9 cellular contexts compared by ENCODE assay signal in the genomic region with DNA sequence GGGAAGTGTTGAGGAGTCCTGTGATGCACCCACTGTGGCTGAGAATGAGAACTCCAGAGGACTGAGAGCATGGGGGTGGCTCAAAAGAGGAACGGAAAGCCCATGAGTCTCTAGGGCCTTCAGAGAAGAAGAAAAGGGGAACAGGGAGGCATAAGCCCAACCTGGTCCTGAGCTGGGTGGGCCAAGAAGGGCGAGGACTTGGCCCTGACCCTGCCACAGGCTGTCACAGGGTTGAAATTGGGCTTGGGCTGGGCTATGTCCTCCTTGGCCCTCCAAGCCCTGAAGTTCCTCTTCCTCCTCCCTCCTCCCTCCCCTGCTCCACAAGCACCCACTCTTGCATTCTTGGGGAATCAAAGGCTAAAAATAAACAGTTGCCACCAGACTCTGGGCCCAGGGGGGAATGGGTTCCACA. TPM values are rescaled to one million over a fixed set of nuclear protein-coding genes. Genes with fewer than 3 reads are reported as not detected.
DNase-seq lines count a peak whose midpoint lies in the region; ATAC-seq and TF ChIP-seq lines count a peak whose summit lies in the region.
"Had no signal": no experiment of that assay in that cellular context is flagged by ENCODE, and none has a peak within 500 bp of the region (broad histone marks: within the 10 kb centered on the region; RNA-seq: fewer than 3 reads in every experiment).

No MANE protein-coding gene starts in this region.

- H3K27me3 ChIP-seq in right atrium auricular region = no peaks in the 10 kb centered on the region
- no peaks in the 10 kb centered on the region for H3K27me3 ChIP-seq in uterus

- DNase-seq in GM10248 (ENCODE audit: extremely low spot score) (peak; percentile 85), right atrium auricular region (ENCODE audit: low spot score) (peak; percentile 63), uterus (no peak), dedifferentiated amniotic fluid mesenchymal stem cell (ENCODE audit: extremely low spot score) (no peak)
- no peak for DNase-seq in NK-92 treated with Interleukin-12 subunit alpha and Interleukin-12 subunit beta, amount 100 ng/mL, for 24 hours (lab: John Stamatoyannopoulos, UW)
- no peak for DNase-seq in activated naive CD4-positive, alpha-beta T cell treated with anti-CD3 and anti-CD28 coated beads for 36 hours

- H3K27ac ChIP-seq in right atrium auricular region (peak overlapping the region; percentile 78 to 92), uterus (no peak overlapping the region)
- H3K27ac ChIP-seq: SK-N-MC had no signal

- intact Hi-C loops in uterus (cut with DNase I; ENCODE audit: low total_unique reads) = no loop called here
- intact Hi-C loops in activated naive CD4-positive, alpha-beta T cell treated with anti-CD3 and anti-CD28 coated beads for 36 hours (cut with micrococcal nuclease) = no loop called here

- H3K9me3 Mint-ChIP-seq in activated naive CD4-positive, alpha-beta T cell treated with anti-CD3 and anti-CD28 coated beads for 36 hours = no peaks in the 10 kb centered on the region

- ATAC-seq in GM21526 (IDR thresholded peaks at IDR 0.05; ENCODE audit: low FRiP score, unreplicated experiment) (peak; percentile 99), HG03571 (IDR thresholded peaks at IDR 0.05; ENCODE audit: unreplicated experiment) (peak; percentile 98)

- H3K4me3 ChIP-seq in right atrium auricular region (no peak overlapping the region), uterus (no peak overlapping the region)
- H3K4me3 ChIP-seq: SK-N-MC had no signal

- H3K4me3 Mint-ChIP-seq in activated naive CD4-positive, alpha-beta T cell treated with anti-CD3 and anti-CD28 coated beads for 36 hours = no peak overlapping the region

- H3K27me3 Mint-ChIP-seq in activated naive CD4-positive, alpha-beta T cell treated with anti-CD3 and anti-CD28 coated beads for 36 hours (ENCODE audit: low read depth) = peaks cover 13% of the 10 kb centered on the region

- no peaks in the 10 kb centered on the region for H3K9me3 ChIP-seq in right atrium auricular region
- H3K9me3 ChIP-seq in uterus = no peaks in the 10 kb centered on the region

- H3K4me1 Mint-ChIP-seq in activated naive CD4-positive, alpha-beta T cell treated with anti-CD3 and anti-CD28 coated beads for 36 hours (ENCODE audit: low read depth) = no peaks in the 10 kb centered on the region

- H3K36me3 ChIP-seq in right atrium auricular region (no peaks in the 10 kb centered on the region), uterus (no peaks in the 10 kb centered on the region)

- no peak for TF ChIP-seq CTCF in GM10248 (IDR thresholded peaks at IDR 0.05; ENCODE audit: control extremely low read depth, extremely low read depth, low read depth, missing control alignments)
- TF ChIP-seq CTCF in right atrium auricular region (IDR thresholded peaks at IDR 0.05) = no peak
- no peak for TF ChIP-seq CTCF in uterus (IDR thresholded peaks at IDR 0.05)

- no peaks in the 10 kb centered on the region for H3K36me3 Mint-ChIP-seq in activated naive CD4-positive, alpha-beta T cell treated with anti-CD3 and anti-CD28 coated beads for 36 hours (ENCODE audit: low read depth)

- POLR2A ChIA-PET in GM10248 (lab: Yijun Ruan, JAX) = no interaction called here

- CTCF ChIA-PET in GM10248 (lab: Yijun Ruan, JAX) = interaction anchor here (1.1 to 6.8 kb wide), 6 partner anchors 14 to 226 kb away, joined by 3 to 44 read pairs (median 4); no protein-coding TSS in a partner anchor
- CTCF ChIA-PET in activated naive CD4-positive, alpha-beta T cell treated with anti-CD3 and anti-CD28 coated beads for 36 hours (lab: Charles Lee) = no interaction called here

- H3K27ac Mint-ChIP-seq in activated naive CD4-positive, alpha-beta T cell treated with anti-CD3 and anti-CD28 coated beads for 36 hours = no peak overlapping the region

- no peak for TF ChIP-seq POLR2A in uterus (IDR thresholded peaks at IDR 0.05)

- peaks cover 0 to 38% of the 10 kb centered on the region in 2 donors for H3K4me1 ChIP-seq in right atrium auricular region
- H3K4me1 ChIP-seq in uterus = no peaks in the 10 kb centered on the region

RNA-seq across cellular contexts. Expression of a gene that starts 49.3 kb away (rescaled TPM):
- total RNA-seq in right atrium auricular region (10 to 100 TPM; 10.1 to 11.4 TPM), uterus (10 to 100 TPM in 1 of 4 donors, 1 to 10 TPM in 2, under 1 TPM in 1; 0.88 to 17.7 (median 1.9) TPM)
- total RNA-seq in activated naive CD4-positive, alpha-beta T cell treated with anti-CD3 and anti-CD28 coated beads for 36 hours = 1 to 10 TPM; 3.8 to 4.2 TPM

Comparison
In these comparisons a context has a peak if more than half of its experiments do, and no peak if none do; other contexts are left out.
1. DNase-seq: peak in GM10248 (single experiment) and right atrium auricular region (single experiment); none in NK-92 treated with Interleukin-12 subunit alpha and Interleukin-12 subunit beta, amount 100 ng/mL, for 24 hours (single experiment), uterus (0 of 2), dedifferentiated amniotic fluid mesenchymal stem cell (single experiment) and activated naive CD4-positive, alpha-beta T cell treated with anti-CD3 and anti-CD28 coated beads for 36 hours (single experiment).
2. H3K27ac ChIP-seq: peak in right atrium auricular region (2 of 2); none in uterus (0 of 2).